ENCODE assay signal across 2 cellular contexts in the genomic region with DNA sequence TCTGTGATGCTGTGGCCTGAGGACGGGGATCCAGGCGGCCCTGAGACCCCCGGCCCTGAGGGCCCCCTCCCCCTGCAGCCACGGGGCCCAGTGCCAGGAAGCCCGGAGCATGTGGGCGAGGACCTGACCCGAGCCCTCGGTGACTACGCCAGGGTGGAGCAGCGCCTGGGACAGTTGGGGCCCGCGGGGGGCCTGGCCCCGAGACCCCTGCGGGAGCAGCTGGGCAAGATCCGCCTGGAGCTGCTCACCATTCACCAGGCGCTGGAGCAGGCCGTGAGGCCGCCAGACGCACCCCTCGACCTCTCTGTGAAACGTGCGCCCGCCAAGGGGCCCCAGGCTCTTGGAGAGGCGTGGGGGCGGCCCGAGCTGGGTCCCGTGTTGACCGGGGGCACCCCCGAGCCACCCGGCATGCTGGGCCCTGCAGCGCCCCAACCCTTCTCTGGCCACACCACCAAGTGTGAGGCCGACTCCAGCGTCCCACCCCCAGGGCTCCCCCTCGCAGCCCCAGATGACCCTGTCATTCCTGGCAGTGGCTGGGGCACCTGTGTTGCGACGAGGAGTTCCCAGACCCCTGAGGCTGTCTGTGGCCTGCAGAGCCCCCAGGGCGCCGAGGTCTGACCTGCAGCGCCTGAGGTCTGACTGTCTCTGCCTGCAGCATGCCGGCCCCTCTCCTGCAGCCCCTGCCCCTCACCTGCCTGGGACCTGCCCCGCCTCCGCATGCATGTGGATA.
TF ChIP-seq lines count a peak whose summit lies in the region.

No MANE protein-coding gene starts in this region.

TF ChIP-seq in IMR-90, 13 proteins besides CTCF, POLR2A, EP300 and RAD21:
- TF ChIP-seq MAFK (IDR thresholded peaks at IDR 0.05; ENCODE audit: low read depth, low read length): no peak
- no peak for TF ChIP-seq USF2 (IDR thresholded peaks at IDR 0.05; ENCODE audit: low read depth, low read length)
- no peak for TF ChIP-seq BHLHE40 (IDR thresholded peaks at IDR 0.05; ENCODE audit: low read depth, low read length)
- no peak for TF ChIP-seq RCOR1 (IDR thresholded peaks at IDR 0.05; ENCODE audit: insufficient replicate concordance, low read length)
- TF ChIP-seq NFE2L2 (IDR thresholded peaks at IDR 0.05; ENCODE audit: low read depth, low read length): no peak
- no peak for TF ChIP-seq MAZ (IDR thresholded peaks at IDR 0.05; ENCODE audit: borderline replicate concordance, low read depth, low read length)
- no peak for TF ChIP-seq CHD1 (IDR thresholded peaks at IDR 0.05; ENCODE audit: low read depth, low read length)

TF ChIP-seq in WTC11, 78 proteins besides CTCF, POLR2A, EP300 and RAD21:
- TF ChIP-seq, protein P1, sequence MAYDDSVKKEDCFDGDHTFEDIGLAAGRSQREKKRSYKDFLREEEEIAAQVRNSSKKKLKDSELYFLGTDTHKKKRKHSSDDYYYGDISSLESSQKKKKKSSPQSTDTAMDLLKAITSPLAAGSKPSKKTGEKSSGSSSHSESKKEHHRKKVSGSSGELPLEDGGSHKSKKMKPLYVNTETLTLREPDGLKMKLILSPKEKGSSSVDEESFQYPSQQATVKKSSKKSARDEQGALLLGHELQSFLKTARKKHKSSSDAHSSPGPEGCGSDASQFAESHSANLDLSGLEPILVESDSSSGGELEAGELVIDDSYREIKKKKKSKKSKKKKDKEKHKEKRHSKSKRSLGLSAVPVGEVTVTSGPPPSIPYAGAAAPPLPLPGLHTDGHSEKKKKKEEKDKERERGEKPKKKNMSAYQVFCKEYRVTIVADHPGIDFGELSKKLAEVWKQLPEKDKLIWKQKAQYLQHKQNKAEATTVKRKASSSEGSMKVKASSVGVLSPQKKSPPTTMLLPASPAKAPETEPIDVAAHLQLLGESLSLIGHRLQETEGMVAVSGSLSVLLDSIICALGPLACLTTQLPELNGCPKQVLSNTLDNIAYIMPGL (CRISPR knock-in tag; IDR thresholded peaks at IDR 0.05): peak; percentile 32; the same call in 1 of the 2 replicates
- TF ChIP-seq RORB (CRISPR knock-in tag; IDR thresholded peaks at IDR 0.05) (no peak), NR3C1 (CRISPR knock-in tag; conservative IDR thresholded peaks at IDR 0.05; ENCODE audit: low read depth) (no peak)
